ENCODE assay signal across 8 cellular contexts in genomic region chrY:2841471-2841893, GRCh38. TPM values are rescaled to one million over a fixed set of nuclear protein-coding genes. Genes with fewer than 3 reads are reported as not detected.
DNase-seq lines count a peak whose midpoint lies in the region; ATAC-seq and TF ChIP-seq lines count a peak whose summit lies in the region.

TSS of gene RPS4Y1 (plus strand) at chrY:2841602. CDS start at chrY:2841625, 23 bp downstream.

- no peaks in the 10 kb centered on the region for H3K4me1 ChIP-seq in gastroesophageal sphincter
- H3K4me1 ChIP-seq in colonic mucosa: no peaks in the 10 kb centered on the region

- ATAC-seq in GM18519 (IDR thresholded peaks at IDR 0.05; ENCODE audit: low FRiP score, unreplicated experiment) (peak; percentile 84), gastroesophageal sphincter (no peak), GM18511 (IDR thresholded peaks at IDR 0.05; ENCODE audit: unreplicated experiment) (no peak), GM19395 (IDR thresholded peaks at IDR 0.05; ENCODE audit: unreplicated experiment) (no peak)

- H3K36me3 ChIP-seq in gastroesophageal sphincter (peaks cover 0 to 38% of the 10 kb centered on the region in 2 donors), colonic mucosa (no peaks in the 10 kb centered on the region)

- TF ChIP-seq EP300 in gastroesophageal sphincter (IDR thresholded peaks at IDR 0.05): no peak

- peak; percentile 70 for DNase-seq in HT1080 (ENCODE audit: low read depth)
- DNase-seq in activated CD4-positive, alpha-beta T cell treated with anti-CD3 and anti-CD28 coated beads, Interleukin-2, amount 50 U/mL, for 1 hour: peak; percentile 30
- DNase-seq in stimulated activated CD4-positive, alpha-beta T cell treated with anti-CD3 and anti-CD28 coated beads, Interleukin-15, amount 100 ng/mL, for 24 hours: peak; percentile 50
- no peak for DNase-seq in colonic mucosa

- H3K27ac ChIP-seq in gastroesophageal sphincter: peak within 1 kb of the TSS in 2 of 4 donors; percentile 34 to 74
- H3K27ac ChIP-seq in colonic mucosa: no peak within 1 kb of the TSS

- no peak within 1 kb of the TSS for H3K9ac ChIP-seq in colonic mucosa (ENCODE audit: low read depth in 2 of 2, low read length in 2 of 2)

- TF ChIP-seq POLR2A in gastroesophageal sphincter (IDR thresholded peaks at IDR 0.05): peak in 1 of 2 donors; percentile 20

- H3K4me3 ChIP-seq in gastroesophageal sphincter (peak within 1 kb of the TSS; percentile 60 to 87), colonic mucosa (no peak within 1 kb of the TSS)

- H3K27me3 ChIP-seq in gastroesophageal sphincter (peaks cover 2% of the 10 kb centered on the region), colonic mucosa (no peaks in the 10 kb centered on the region)

- WGBS in gastroesophageal sphincter (ENCODE audit: low coverage in 1 of 2), 2 donors: 0% methylated on average over 2 of the region's 22 CpGs; no CpG with 5 or more reads in 1 of the 2 donors

- H3K9me3 ChIP-seq in gastroesophageal sphincter (no peaks in the 10 kb centered on the region), colonic mucosa (no peaks in the 10 kb centered on the region)

- intact Hi-C loops in colonic mucosa (cut with DNase I): no loop called here

- no peak for TF ChIP-seq CTCF in gastroesophageal sphincter (IDR thresholded peaks at IDR 0.05)
- no peak for TF ChIP-seq CTCF in colonic mucosa (IDR thresholded peaks at IDR 0.05)

RNA-seq across cellular contexts. Expression of gene RPS4Y1, which starts in this region (rescaled TPM):
- total RNA-seq in HT1080 (2014; rRNA removed; shearing (Covaris generic)): 395 and 396 TPM in 2 replicates
- 481 and 512 TPM in 2 replicates for polyA plus RNA-seq in HT1080 (2015; cell fraction: cytosol; rRNA removed)
- 357 and 362 TPM in 2 replicates for polyA plus RNA-seq in HT1080 (2015; cell fraction: nucleus; rRNA removed)
- total RNA-seq in gastroesophageal sphincter (100 to 1,000 TPM in 2 of 4 donors, under 1 TPM in 2; 0.31 to 329 (median 103) TPM), colonic mucosa (1 to 10 TPM in 1 of 2 donors, not detected in 1; 1.9 TPM)
